9 cellular contexts compared by ENCODE assay signal in genomic region chr15:92158426-92158825, GRCh38.
DNase-seq lines count a peak whose midpoint lies in the region; ATAC-seq, FAIRE-seq and TF ChIP-seq lines count a peak whose summit lies in the region.
"Had no signal": no experiment of that assay in that cellular context is flagged by ENCODE, and none has a peak within 500 bp of the region (broad histone marks: within the 10 kb centered on the region; RNA-seq: fewer than 3 reads in every experiment).

No MANE protein-coding gene starts in this region.

- peaks cover 12% of the 10 kb centered on the region for H3K4me1 ChIP-seq in A549

- intact Hi-C loops in activated B cell treated with CpG ODN at 0.5 μM for 24 hours (cut with micrococcal nuclease) (no loop called here), sciatic nerve (cut with DNase I) (no loop called here)

- no peaks in the 10 kb centered on the region for H3K9me3 Mint-ChIP-seq in activated B cell treated with CpG ODN at 0.5 μM for 24 hours
- H3K9me3 Mint-ChIP-seq in mesothelial cell of epicardium: no peaks in the 10 kb centered on the region
- H3K9me3 Mint-ChIP-seq in chondrocyte (ENCODE audit: low read depth): no peaks in the 10 kb centered on the region

- H3K4me3 Mint-ChIP-seq in activated B cell treated with CpG ODN at 0.5 μM for 24 hours (no peak overlapping the region), mesothelial cell of epicardium (no peak overlapping the region), chondrocyte (ENCODE audit: unreplicated experiment) (no peak overlapping the region)

- peak overlapping the region; percentile 29 for H3K4me2 ChIP-seq in A549
- H3K4me2 ChIP-seq: KMS-11 had no signal

- no peak for TF ChIP-seq EP300 in A549 (IDR thresholded peaks at IDR 0.05)

- DNase-seq in A549 (ENCODE audit: low read depth in 1 of 2, low spot score in 1 of 2) (peak; percentile 59 to 66), activated B cell treated with CpG ODN at 0.5 μM for 24 hours (no peak), kidney glomerular epithelial cell (lab: John Stamatoyannopoulos, UW) (peak; percentile 25), sciatic nerve (ENCODE audit: low spot score) (no peak), RPMI8226 (no peak), mesothelial cell of epicardium (ENCODE audit: low spot score in 2 of 2, unreplicated experiment in 2 of 2) (no peak), chondrocyte (ENCODE audit: low spot score) (no peak)

- H3K4me1 Mint-ChIP-seq in activated B cell treated with CpG ODN at 0.5 μM for 24 hours: peaks cover 16% of the 10 kb centered on the region
- peaks cover 30% of the 10 kb centered on the region for H3K4me1 Mint-ChIP-seq in mesothelial cell of epicardium
- no peaks in the 10 kb centered on the region for H3K4me1 Mint-ChIP-seq in chondrocyte (ENCODE audit: low read depth)

- TF ChIP-seq POLR2A in A549 (IDR thresholded peaks at IDR 0.05; ENCODE audit: low read length): no peak

- no peaks in the 10 kb centered on the region for H3K9me3 ChIP-seq in A549

- peak; percentile 68 for FAIRE-seq in A549 (lab: Jason Lieb, UNC)

- 46% methylated on average over 6 of the region's 6 CpGs for WGBS in A549 (ENCODE audit: missing lambda C conversion rate)

- H3K27ac ChIP-seq in A549: no peak overlapping the region
- H3K27ac ChIP-seq: KMS-11 had no signal

- TF ChIP-seq RAD21 in A549 (conservative IDR thresholded peaks at IDR 0.05 in 1 of 2, IDR thresholded peaks at IDR 0.05 in 1 of 2): no peak

- no peak for TF ChIP-seq CTCF in A549 (IDR thresholded peaks at IDR 0.05)
- TF ChIP-seq CTCF in activated B cell treated with CpG ODN at 0.5 μM for 24 hours (IDR thresholded peaks at IDR 0.05): no peak
- TF ChIP-seq CTCF in mesothelial cell of epicardium (IDR thresholded peaks at IDR 0.05; ENCODE audit: unreplicated experiment): no peak
- no peak for TF ChIP-seq CTCF in chondrocyte (IDR thresholded peaks at IDR 0.05)

- H3K4me3 ChIP-seq in A549: no peak overlapping the region

- CTCF ChIA-PET in A549 (lab: Yijun Ruan, JAX): interaction anchor here (1.1 kb wide), 1 partner anchor 15 kb away, joined by 3 read pairs; no protein-coding TSS in a partner anchor
- CTCF ChIA-PET in activated B cell treated with CpG ODN at 0.5 μM for 24 hours (lab: Charles Lee): no interaction called here

- POLR2A ChIA-PET in A549 (lab: Yijun Ruan, JAX): no interaction called here
- POLR2A ChIA-PET in activated B cell treated with CpG ODN at 0.5 μM for 24 hours (lab: Charles Lee): no interaction called here

- no peaks in the 10 kb centered on the region for H3K36me3 Mint-ChIP-seq in activated B cell treated with CpG ODN at 0.5 μM for 24 hours (ENCODE audit: low read depth)
- H3K36me3 Mint-ChIP-seq in mesothelial cell of epicardium: no peaks in the 10 kb centered on the region
- no peaks in the 10 kb centered on the region for H3K36me3 Mint-ChIP-seq in chondrocyte (ENCODE audit: low read depth)

- peak overlapping the region; percentile 22 for H3K27ac Mint-ChIP-seq in activated B cell treated with CpG ODN at 0.5 μM for 24 hours
- no peak overlapping the region for H3K27ac Mint-ChIP-seq in mesothelial cell of epicardium
- H3K27ac Mint-ChIP-seq in chondrocyte (ENCODE audit: unreplicated experiment): no peak overlapping the region

- H3K27me3 Mint-ChIP-seq in activated B cell treated with CpG ODN at 0.5 μM for 24 hours (no peaks in the 10 kb centered on the region), mesothelial cell of epicardium (ENCODE audit: low read depth) (peaks cover 32% of the 10 kb centered on the region), chondrocyte (ENCODE audit: low read depth) (peaks cover 3% of the 10 kb centered on the region)

- ATAC-seq in A549 (peak; percentile 86 to 88), GM21619 (IDR thresholded peaks at IDR 0.05; ENCODE audit: unreplicated experiment) (peak; percentile 42), activated B cell treated with CpG ODN at 0.5 μM for 24 hours (ENCODE audit: low read depth) (peak; percentile 39), sciatic nerve (no peak)

TF ChIP-seq in A549, 52 proteins besides CTCF, POLR2A, EP300 and RAD21:
- TF ChIP-seq TFCP2L1 (CRISPR knock-in tag; IDR thresholded peaks at IDR 0.05): no peak
- TF ChIP-seq FOSL2 (IDR thresholded peaks at IDR 0.05): peak; percentile 74
- TF ChIP-seq FOSL2 (CRISPR knock-in tag; IDR thresholded peaks at IDR 0.05): peak; percentile 91
TF ChIP-seq in A549: peak in this region for 1.

Comparison
In these comparisons a context has a peak if more than half of its experiments do, and no peak if none do; other contexts are left out.
1. DNase-seq: peak in A549 (2 of 2) and kidney glomerular epithelial cell (single experiment); none in activated B cell treated with CpG ODN at 0.5 μM for 24 hours (single experiment), sciatic nerve (single experiment), RPMI8226 (single experiment), mesothelial cell of epicardium (0 of 2) and chondrocyte (single experiment).